In the genomic region with DNA sequence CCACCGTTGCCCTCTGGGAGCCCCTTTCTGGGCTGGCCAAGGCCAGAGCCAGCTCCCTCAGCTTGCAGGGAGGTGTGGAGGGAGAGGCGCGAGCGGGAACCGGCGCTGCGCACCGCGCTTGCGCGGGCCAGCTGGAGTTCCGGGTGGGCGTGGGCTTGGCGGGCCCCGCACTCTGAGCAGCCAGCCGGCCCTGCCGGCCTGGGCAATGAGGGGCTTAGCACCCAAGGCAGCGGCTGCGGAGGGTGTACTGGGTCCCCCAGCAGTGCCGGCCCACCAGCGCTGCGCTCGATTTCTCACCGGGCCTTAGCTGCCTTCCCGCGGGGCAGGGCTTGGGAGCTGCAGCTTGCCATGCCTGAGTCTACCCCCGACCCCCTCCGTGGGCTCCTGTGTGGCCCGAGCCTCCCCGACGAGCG, we compare ENCODE assay signal across 6 cellular contexts.
DNase-seq lines count a peak whose midpoint lies in the region; TF ChIP-seq lines count a peak whose summit lies in the region.
"Not testable (repeated sequence)": the region's sequence is repeated elsewhere in the genome, so short reads cannot be mapped to it uniquely, and the experiment has no call there.

No MANE protein-coding gene starts in this region.

- intact Hi-C loops in CD14-positive monocyte (cut with micrococcal nuclease); left ventricle myocardium inferior (cut with micrococcal nuclease); spleen (cut with DNase I; ENCODE audit: low total_unique reads): not testable (repeated sequence)

- not testable (repeated sequence) for H3K36me3 Mint-ChIP-seq in CD14-positive monocyte

- DNase-seq in CD14-positive monocyte (ENCODE audit: low spot score) = peak; percentile 30
- peak; percentile 4 for DNase-seq in NCI-H2196 (lab: John Stamatoyannopoulos, UW; ENCODE audit: unreplicated experiment)
- DNase-seq in epithelial cell of esophagus (ENCODE audit: low read depth) = peak; percentile 1
- not testable (repeated sequence) for DNase-seq in left ventricle myocardium inferior
- DNase-seq in spleen = peak; percentile 76

- H3K4me1 ChIP-seq in left ventricle myocardium inferior, spleen: not testable (repeated sequence)

- H3K4me1 Mint-ChIP-seq in CD14-positive monocyte = not testable (repeated sequence)

- peaks cover 2 to 22% (median 11%) of the 10 kb centered on the region in 7 donors for H3K9me3 Mint-ChIP-seq in CD14-positive monocyte

- TF ChIP-seq CTCF in CD14-positive monocyte (IDR thresholded peaks at IDR 0.05); WI38 (IDR thresholded peaks at IDR 0.05; ENCODE audit: low read depth, low read length); epithelial cell of esophagus (IDR thresholded peaks at IDR 0.05; ENCODE audit: insufficient read depth, low read depth, low read length, missing control alignments); left ventricle myocardium inferior (IDR thresholded peaks at IDR 0.05; ENCODE audit: borderline replicate concordance); spleen (IDR thresholded peaks at IDR 0.05 in 8 of 11, conservative IDR thresholded peaks at IDR 0.05 in 3 of 11): not testable (repeated sequence)

- H3K36me3 ChIP-seq in left ventricle myocardium inferior, spleen: not testable (repeated sequence)

- not testable (repeated sequence) for H3K27me3 ChIP-seq in left ventricle myocardium inferior (ENCODE audit: low read depth); spleen (replicated peaks in 1 of 7)

- WGBS in spleen, 5 donors = 85 to 95% (median 89%) methylated on average over 3 to 32 of the region's 32 CpGs

- not testable (repeated sequence) for H3K27ac ChIP-seq in left ventricle myocardium inferior (replicated peaks); spleen

- H3K9me3 ChIP-seq in left ventricle myocardium inferior (replicated peaks) = not testable (repeated sequence)
- H3K9me3 ChIP-seq in spleen = peaks cover 0 to 37% (median 12%) of the 10 kb centered on the region in 8 donors

- H3K4me3 Mint-ChIP-seq in CD14-positive monocyte = peak overlapping the region in 1 of 2 donors; percentile 20

- not testable (repeated sequence) for H3K27me3 Mint-ChIP-seq in CD14-positive monocyte (ENCODE audit: low read depth in 3 of 3)

- H3K4me3 ChIP-seq in WI38 (ENCODE audit: low read depth, low read length) (peak overlapping the region; percentile 43), left ventricle myocardium inferior (peak overlapping the region; percentile 41), spleen (peak overlapping the region in 1 of 8 donors; percentile 16)
- not testable (repeated sequence) for H3K4me3 ChIP-seq in epithelial cell of esophagus (ENCODE audit: low read length)

- not testable (repeated sequence) for TF ChIP-seq POLR2A in spleen (IDR thresholded peaks at IDR 0.05)

- H3K27ac Mint-ChIP-seq in CD14-positive monocyte = not testable (repeated sequence)
